Comparison of ENCODE assay signal across 33 cellular contexts in genomic region chr12:107494331-107494730, GRCh38.
"Had no signal": no experiment of that assay in that cellular context is flagged by ENCODE, and none has a peak within 500 bp of the region (broad histone marks: within the 10 kb centered on the region; RNA-seq: fewer than 3 reads in every experiment).

No MANE protein-coding gene starts in this region.

- FAIRE-seq: colon had no signal

- H3K4me3 Mint-ChIP-seq: activated CD4-positive, alpha-beta memory T cell treated with anti-CD3 and anti-CD28 coated beads for 36 hours; activated CD4-positive, alpha-beta T cell treated with anti-CD3 and anti-CD28 coated beads for 36 hours; activated CD4-positive, alpha-beta T cell treated with anti-CD3 and anti-CD28 coated beads, Interleukin-2, amount 10 ng/mL, durations not matched to agents 24 days and 14 days; activated CD8-positive, alpha-beta T cell treated with anti-CD3 and anti-CD28 coated beads, Interleukin-2, amount 10 ng/mL, durations not matched to agents 7 days and 5 days; activated naive CD4-positive, alpha-beta T cell treated with anti-CD3 and anti-CD28 coated beads for 36 hours; activated naive CD4-positive, alpha-beta T cell treated with anti-CD3 and anti-CD28 coated beads, Interleukin-2, amount 50 U/mL, for 24 hours; activated naive CD8-positive, alpha-beta T cell treated with anti-CD3 and anti-CD28 coated beads for 36 hours; activated naive CD8-positive, alpha-beta T cell treated with anti-CD3 and anti-CD28 coated beads, Interleukin-2, amount 50 U/mL, for 24 hours; activated T-cell treated with anti-CD3 and anti-CD28 coated beads, Interleukin-2, amount 50 U/mL, for 4 hours; activated T-helper 1 cell treated with anti-CD3 and anti-CD28 coated beads, Interleukin-12 subunit alpha, Interleukin-12 subunit beta, Interleukin-2, Interleukin-4 antibody, amounts not matched to agents 30 ng/mL and 10 ng/mL and 1 ng/mL, durations not matched to agents 14 hours and 24 hours and 36 hours; effector memory CD8-positive, alpha-beta T cell; T-helper 17 cell; T-helper 2 cell treated with Interferon-gamma antibody and Interleukin-4, amounts not matched to agents 5 μg/mL and 100 μg/mL, for 36 hours had no signal

- H3K27ac ChIP-seq: adrenal gland, body of pancreas, esophagus muscularis mucosa, foreskin keratinocyte, gastrocnemius medialis, heart left ventricle had no signal

- H3K4me1 ChIP-seq: body of pancreas, foreskin keratinocyte, gastrocnemius medialis had no signal

- H3K36me3 ChIP-seq: adrenal gland, esophagus muscularis mucosa, gastrocnemius medialis, heart left ventricle had no signal

- H3K27me3 ChIP-seq: adrenal gland, body of pancreas, foreskin keratinocyte, gastrocnemius medialis, heart left ventricle had no signal

- H3K27ac Mint-ChIP-seq: activated CD4-positive, alpha-beta memory T cell treated with anti-CD3 and anti-CD28 coated beads for 36 hours; activated CD4-positive, alpha-beta T cell treated with anti-CD3 and anti-CD28 coated beads for 36 hours; activated CD4-positive, alpha-beta T cell treated with anti-CD3 and anti-CD28 coated beads, Interleukin-2, amount 10 ng/mL, durations not matched to agents 24 days and 14 days; activated CD8-positive, alpha-beta T cell treated with anti-CD3 and anti-CD28 coated beads, Interleukin-2, amount 10 ng/mL, durations not matched to agents 7 days and 5 days; activated naive CD4-positive, alpha-beta T cell treated with anti-CD3 and anti-CD28 coated beads for 36 hours; activated naive CD4-positive, alpha-beta T cell treated with anti-CD3 and anti-CD28 coated beads, Interleukin-2, amount 50 U/mL, for 24 hours; activated naive CD8-positive, alpha-beta T cell treated with anti-CD3 and anti-CD28 coated beads for 36 hours; activated naive CD8-positive, alpha-beta T cell treated with anti-CD3 and anti-CD28 coated beads, Interleukin-2, amount 50 U/mL, for 24 hours; activated T-helper 1 cell treated with anti-CD3 and anti-CD28 coated beads, Interleukin-12 subunit alpha, Interleukin-12 subunit beta, Interleukin-2, Interleukin-4 antibody, amounts not matched to agents 30 ng/mL and 10 ng/mL and 1 ng/mL, durations not matched to agents 14 hours and 24 hours and 36 hours; activated T-helper 2 cell treated with anti-CD3 and anti-CD28 coated beads, Interferon-gamma antibody, Interleukin-2, Interleukin-4, amounts not matched to agents 10 μg/mL and 5 μg/mL and 100 μg/mL, durations not matched to agents 14 hours and 24 hours and 36 hours; effector memory CD8-positive, alpha-beta T cell; T-helper 17 cell; T-helper 2 cell treated with Interferon-gamma antibody and Interleukin-4, amounts not matched to agents 5 μg/mL and 100 μg/mL, for 36 hours had no signal

- H3K9me3 Mint-ChIP-seq: activated CD4-positive, alpha-beta memory T cell treated with anti-CD3 and anti-CD28 coated beads for 36 hours; activated naive CD4-positive, alpha-beta T cell treated with anti-CD3 and anti-CD28 coated beads, Interleukin-2, amount 50 U/mL, for 24 hours; activated naive CD8-positive, alpha-beta T cell treated with anti-CD3 and anti-CD28 coated beads for 36 hours; activated T-cell treated with anti-CD3 and anti-CD28 coated beads, Interleukin-2, amount 50 U/mL, for 4 hours; activated T-helper 2 cell treated with anti-CD3 and anti-CD28 coated beads, Interferon-gamma antibody, Interleukin-2, Interleukin-4, amounts not matched to agents 10 μg/mL and 5 μg/mL and 100 μg/mL, durations not matched to agents 14 hours and 24 hours and 36 hours had no signal

- ATAC-seq: activated CD4-positive, alpha-beta T cell treated with anti-CD3 and anti-CD28 coated beads for 36 hours; activated CD8-positive, alpha-beta T cell treated with anti-CD3 and anti-CD28 coated beads, Interleukin-2, amount 10 ng/mL, durations not matched to agents 7 days and 5 days; activated naive CD8-positive, alpha-beta T cell treated with anti-CD3 and anti-CD28 coated beads, Interleukin-2, amount 50 U/mL, for 24 hours; activated T-cell treated with anti-CD3 and anti-CD28 coated beads, Interleukin-2, amount 50 U/mL, for 4 hours; body of pancreas; effector memory CD8-positive, alpha-beta T cell; foreskin keratinocyte; gastrocnemius medialis; heart left ventricle; T-helper 17 cell had no signal

- H3K4me3 ChIP-seq: adrenal gland, body of pancreas, esophagus muscularis mucosa, gastrocnemius medialis, heart left ventricle had no signal

- H3K9me3 ChIP-seq: adrenal gland, body of pancreas, esophagus muscularis mucosa, gastrocnemius medialis had no signal

- DNase-seq: activated CD4-positive, alpha-beta memory T cell treated with anti-CD3 and anti-CD28 coated beads for 36 hours; activated CD4-positive, alpha-beta T cell treated with anti-CD3 and anti-CD28 coated beads for 36 hours; activated CD4-positive, alpha-beta T cell treated with anti-CD3 and anti-CD28 coated beads, Interleukin-2, amount 10 ng/mL, durations not matched to agents 24 days and 14 days; activated CD4-positive, CD25-positive, alpha-beta regulatory T cell; activated CD4-positive, CD25-positive, alpha-beta regulatory T cell treated with anti-CD3 and anti-CD28 coated beads, Interleukin-2, amount 50 U/mL, for 72 hours; activated CD8-positive, alpha-beta T cell treated with anti-CD3 and anti-CD28 coated beads, Interleukin-2, amount 10 ng/mL, durations not matched to agents 7 days and 5 days; activated effector memory CD4-positive, alpha-beta T cell treated with anti-CD3 and anti-CD28 coated beads, Interleukin-2, amount 50 U/mL, for 16 hours; activated naive CD4-positive, alpha-beta T cell treated with anti-CD3 and anti-CD28 coated beads for 36 hours; activated naive CD8-positive, alpha-beta T cell treated with anti-CD3 and anti-CD28 coated beads for 36 hours; activated naive CD8-positive, alpha-beta T cell treated with anti-CD3 and anti-CD28 coated beads, Interleukin-2, amount 50 U/mL, for 24 hours; activated T-cell treated with anti-CD3 and anti-CD28 coated beads, Interleukin-2, amount 50 U/mL, for 4 hours; amygdala; aorta; body of pancreas; caudate nucleus; cortex of kidney; dermis blood vessel endothelial cell; effector CD4-positive, alpha-beta T cell; effector memory CD8-positive, alpha-beta T cell; erythroblast; foreskin keratinocyte; gastrocnemius medialis; glutamatergic neuron; heart left ventricle; T-helper 1 cell; T-helper 17 cell had no signal

- H3K36me3 Mint-ChIP-seq: activated CD4-positive, alpha-beta memory T cell treated with anti-CD3 and anti-CD28 coated beads for 36 hours had no signal

- H3K27me3 Mint-ChIP-seq: activated CD4-positive, alpha-beta memory T cell treated with anti-CD3 and anti-CD28 coated beads for 36 hours; activated CD4-positive, alpha-beta T cell treated with anti-CD3 and anti-CD28 coated beads for 36 hours; activated CD4-positive, alpha-beta T cell treated with anti-CD3 and anti-CD28 coated beads, Interleukin-2, amount 10 ng/mL, durations not matched to agents 24 days and 14 days; activated naive CD4-positive, alpha-beta T cell treated with anti-CD3 and anti-CD28 coated beads, Interleukin-2, amount 50 U/mL, for 24 hours; activated naive CD8-positive, alpha-beta T cell treated with anti-CD3 and anti-CD28 coated beads for 36 hours; activated naive CD8-positive, alpha-beta T cell treated with anti-CD3 and anti-CD28 coated beads, Interleukin-2, amount 50 U/mL, for 24 hours; effector memory CD8-positive, alpha-beta T cell; T-helper 17 cell had no signal
